ENCODE assay signal across 7 cellular contexts in genomic region chr18:21796089-21796488, GRCh38. TPM values are rescaled to one million over a fixed set of nuclear protein-coding genes. Genes with fewer than 3 reads are reported as not detected.
DNase-seq lines count a peak whose midpoint lies in the region; ATAC-seq and TF ChIP-seq lines count a peak whose summit lies in the region.
"Not testable (repeated sequence)": the region's sequence is repeated elsewhere in the genome, so short reads cannot be mapped to it uniquely, and the experiment has no call there.

No MANE protein-coding gene starts in this region.

- not testable (repeated sequence) for H3K4me1 ChIP-seq in H9 (ENCODE audit: insufficient read depth, low read length); hepatocyte (ENCODE audit: insufficient read depth); uterus

- H4K5ac ChIP-seq in H9 (ENCODE audit: insufficient read length, low read depth, low read length) = not testable (repeated sequence)

- not testable (repeated sequence) for ATAC-seq in WTC11; central memory CD8-positive, alpha-beta T cell (replicated peaks; ENCODE audit: extremely low read depth, poor library complexity, severe bottlenecking)

- H4K8ac ChIP-seq in H9 (replicated peaks; ENCODE audit: insufficient read length, low read depth, low read length) = not testable (repeated sequence)

- H3K23me2 ChIP-seq in H9 (ENCODE audit: insufficient read length, low read depth, low read length, poor library complexity, severe bottlenecking) = not testable (repeated sequence)

- H2BK5ac ChIP-seq in H9 (ENCODE audit: insufficient read length, low read length) = not testable (repeated sequence)

- TF ChIP-seq POLR2A in uterus (IDR thresholded peaks at IDR 0.05) = not testable (repeated sequence)

- H3K4me1 Mint-ChIP-seq in H9; WTC11; central memory CD8-positive, alpha-beta T cell: not testable (repeated sequence)
- H3K4me1 Mint-ChIP-seq in nephron = peaks cover 13% of the 10 kb centered on the region

- H3K23ac ChIP-seq in H9 (ENCODE audit: insufficient read length, low read depth, low read length) = not testable (repeated sequence)

- intact Hi-C loops in uterus (cut with DNase I; ENCODE audit: low total_unique reads) = not testable (repeated sequence)

- not testable (repeated sequence) for H3K27me3 ChIP-seq in H9 (ENCODE audit: insufficient read depth, low read length); hepatocyte; uterus

- H3K14ac ChIP-seq in H9 (ENCODE audit: insufficient read depth, low read length) = not testable (repeated sequence)

- not testable (repeated sequence) for H3T11ph ChIP-seq in H9 (ENCODE audit: low read length)

- not testable (repeated sequence) for H3K79me2 ChIP-seq in H9 (ENCODE audit: insufficient read depth, low read length); hepatocyte

- not testable (repeated sequence) for H3K27ac ChIP-seq in H9 (ENCODE audit: insufficient read length, low read depth, low read length)
- peak overlapping the region; percentile 2 for H3K27ac ChIP-seq in hepatocyte
- H3K27ac ChIP-seq in uterus = peak overlapping the region; percentile 27 to 43

- H2BK20ac ChIP-seq in H9 (ENCODE audit: low read depth, low read length, poor library complexity, severe bottlenecking) = not testable (repeated sequence)

- not testable (repeated sequence) for H2BK12ac ChIP-seq in H9 (ENCODE audit: insufficient read length, low read depth, low read length)

- not testable (repeated sequence) for H2AK5ac ChIP-seq in H9 (ENCODE audit: insufficient read length, low read length)

- TF ChIP-seq CTCF in H9 (conservative IDR thresholded peaks at IDR 0.05); WTC11 (IDR thresholded peaks at IDR 0.05); hepatocyte (IDR thresholded peaks at IDR 0.05; ENCODE audit: poor library complexity); nephron (IDR thresholded peaks at IDR 0.05; ENCODE audit: unreplicated experiment in 3 of 3); uterus (IDR thresholded peaks at IDR 0.05): not testable (repeated sequence)

- H3K36me3 Mint-ChIP-seq in H9 (ENCODE audit: insufficient read depth in 1 of 3, low read depth in 3 of 3) (peaks cover 5 to 40% (median 32%) of the 10 kb centered on the region in 3 experiments; a peak in 5 of 7 replicates), WTC11 (peaks cover 12% of the 10 kb centered on the region), nephron (ENCODE audit: low read depth) (peaks cover 47% of the 10 kb centered on the region)
- peaks cover 13% of the 10 kb centered on the region for H3K36me3 Mint-ChIP-seq in central memory CD8-positive, alpha-beta T cell (ENCODE audit: insufficient read depth)

- H3K79me1 ChIP-seq in H9 (ENCODE audit: insufficient read depth, low read depth, low read length, poor library complexity, severe bottlenecking) = not testable (repeated sequence)

- not testable (repeated sequence) for H3K4me2 ChIP-seq in H9 (ENCODE audit: insufficient read depth, insufficient read length, low read length); hepatocyte

- not testable (repeated sequence) for H3K4ac ChIP-seq in H9 (ENCODE audit: low read depth, low read length)

- not testable (repeated sequence) for H2AFZ ChIP-seq in H9 (ENCODE audit: low read length); hepatocyte

- H4K20me1 ChIP-seq in H9 (ENCODE audit: control insufficient read depth, insufficient read depth, insufficient read length); hepatocyte (ENCODE audit: insufficient read depth, poor library complexity, severe bottlenecking): not testable (repeated sequence)

- H3K18ac ChIP-seq in H9 (ENCODE audit: insufficient read length, low read depth, low read length) = not testable (repeated sequence)

- not testable (repeated sequence) for H3K4me3 Mint-ChIP-seq in H9; WTC11; central memory CD8-positive, alpha-beta T cell; nephron

- not testable (repeated sequence) for H3K9me2 ChIP-seq in hepatocyte (replicated peaks; ENCODE audit: insufficient read depth)

- not testable (repeated sequence) for H3K56ac ChIP-seq in H9 (ENCODE audit: insufficient read length, low read depth, low read length)

- H3K9ac ChIP-seq in H9 (ENCODE audit: extremely low read depth, insufficient read length, low read length) = not testable (repeated sequence)

- H3K9me3 ChIP-seq in H9 (ENCODE audit: control insufficient read depth, low read depth, low read length); hepatocyte (ENCODE audit: low read depth); uterus: not testable (repeated sequence)

- H3K27ac Mint-ChIP-seq in H9 (peak overlapping the region in 2 of 3 experiments; percentile 34 to 60; a peak in 1 of 7 replicates), WTC11 (peak overlapping the region; percentile 78; the same call in 1 of the 2 replicates), nephron (peak overlapping the region in 2 of 3 experiments; percentile 1 to 82)
- H3K27ac Mint-ChIP-seq in central memory CD8-positive, alpha-beta T cell (ENCODE audit: low read depth) = peak overlapping the region; percentile 8

- H3K36me3 ChIP-seq in hepatocyte (replicated peaks; ENCODE audit: insufficient read depth, low read depth); uterus: not testable (repeated sequence)

- not testable (repeated sequence) for DNase-seq in H9; WTC11 (ENCODE audit: low spot score); central memory CD8-positive, alpha-beta T cell (ENCODE audit: low spot score in 2 of 2); hepatocyte (ENCODE audit: low spot score)
- DNase-seq in fibroblast of gingiva (ENCODE audit: low read depth) (peak; percentile 19), uterus (peak in 1 of 2 donors; percentile 42)

- H3K4me3 ChIP-seq in hepatocyte, uterus: not testable (repeated sequence)

- not testable (repeated sequence) for H2BK120ac ChIP-seq in H9 (ENCODE audit: low read depth, low read length, poor library complexity, severe bottlenecking)

- not testable (repeated sequence) for H3K27me3 Mint-ChIP-seq in H9 (ENCODE audit: low read depth); WTC11 (ENCODE audit: low read depth); central memory CD8-positive, alpha-beta T cell; nephron (ENCODE audit: low read depth)

- H2BK15ac ChIP-seq in H9 (ENCODE audit: low read depth, low read length) = not testable (repeated sequence)

- POLR2A ChIA-PET in WTC11 (lab: Charles Lee) = not testable (repeated sequence)

- H4K91ac ChIP-seq in H9 (ENCODE audit: insufficient read length, low read depth, low read length) = not testable (repeated sequence)

- CTCF ChIA-PET in WTC11 (lab: Charles Lee) = interaction anchor here (1.3 kb wide), 1 partner anchor 24 kb away, joined by 3 read pairs; no protein-coding TSS in a partner anchor

- WGBS in H9 (ENCODE audit: extremely low coverage, insufficient read length, low lambda C conversion rate) = no CpG with 5 or more reads among the region's 2 CpGs
- WGBS in hepatocyte (ENCODE audit: low lambda C conversion rate, missing lambda C conversion rate) = 87% methylated on average over 2 of the region's 2 CpGs

- not testable (repeated sequence) for H3K9me3 Mint-ChIP-seq in H9; WTC11; central memory CD8-positive, alpha-beta T cell; nephron

RNA-seq across cellular contexts. Expression of gene MIB1, which starts 55.5 kb away (rescaled TPM):
- total RNA-seq in H9 (2021) = 45.7 and 48.8 TPM in 2 replicates
- 57.6 to 63.9 TPM (median 58.8 TPM) in 3 replicates for total RNA-seq in WTC11 (2021)
- total RNA-seq in hepatocyte = 52.9 and 62.3 TPM in 2 replicates
- polyA plus RNA-seq in hepatocyte = 6.9 and 8.3 TPM in 2 replicates
- total RNA-seq in uterus = 100 to 1,000 TPM in 1 of 4 donors, 10 to 100 TPM in 3; 25.9 to 121 (median 64.1) TPM

Comparison
In these comparisons a context has a peak if more than half of its experiments do, and no peak if none do; other contexts are left out.
1. H3K27ac Mint-ChIP-seq: peak in every context shown above with its lines; median percentile 78 in WTC11; 47 in H9; 42 in nephron; 8 in central memory CD8-positive, alpha-beta T cell.